Comparison of ENCODE assay signal across 2 cellular contexts in the genomic region with DNA sequence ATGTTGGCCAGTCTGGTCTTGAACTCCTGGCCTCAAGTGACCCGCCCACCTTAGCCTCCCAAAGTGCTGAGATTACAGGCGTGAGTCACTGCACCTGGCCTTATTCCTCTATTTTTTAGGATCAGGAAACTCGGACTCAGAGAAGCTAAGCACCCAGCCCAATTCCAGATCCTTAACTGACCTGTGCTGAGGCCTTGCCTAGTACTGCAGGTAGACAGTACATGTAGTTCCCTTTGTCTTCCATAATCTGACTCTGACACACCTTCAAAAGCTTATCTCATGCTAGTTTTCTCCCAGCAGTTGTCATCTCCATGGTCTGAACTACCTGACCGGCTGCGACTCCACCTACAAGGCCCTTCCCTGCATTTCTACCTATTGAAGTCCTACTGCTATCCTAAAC.
TF ChIP-seq lines count a peak whose summit lies in the region.

No MANE protein-coding gene starts in this region.

TF ChIP-seq in HepG2, 621 proteins besides CTCF, POLR2A, EP300 and RAD21 (continued from another document):
- TF ChIP-seq, protein P1, sequence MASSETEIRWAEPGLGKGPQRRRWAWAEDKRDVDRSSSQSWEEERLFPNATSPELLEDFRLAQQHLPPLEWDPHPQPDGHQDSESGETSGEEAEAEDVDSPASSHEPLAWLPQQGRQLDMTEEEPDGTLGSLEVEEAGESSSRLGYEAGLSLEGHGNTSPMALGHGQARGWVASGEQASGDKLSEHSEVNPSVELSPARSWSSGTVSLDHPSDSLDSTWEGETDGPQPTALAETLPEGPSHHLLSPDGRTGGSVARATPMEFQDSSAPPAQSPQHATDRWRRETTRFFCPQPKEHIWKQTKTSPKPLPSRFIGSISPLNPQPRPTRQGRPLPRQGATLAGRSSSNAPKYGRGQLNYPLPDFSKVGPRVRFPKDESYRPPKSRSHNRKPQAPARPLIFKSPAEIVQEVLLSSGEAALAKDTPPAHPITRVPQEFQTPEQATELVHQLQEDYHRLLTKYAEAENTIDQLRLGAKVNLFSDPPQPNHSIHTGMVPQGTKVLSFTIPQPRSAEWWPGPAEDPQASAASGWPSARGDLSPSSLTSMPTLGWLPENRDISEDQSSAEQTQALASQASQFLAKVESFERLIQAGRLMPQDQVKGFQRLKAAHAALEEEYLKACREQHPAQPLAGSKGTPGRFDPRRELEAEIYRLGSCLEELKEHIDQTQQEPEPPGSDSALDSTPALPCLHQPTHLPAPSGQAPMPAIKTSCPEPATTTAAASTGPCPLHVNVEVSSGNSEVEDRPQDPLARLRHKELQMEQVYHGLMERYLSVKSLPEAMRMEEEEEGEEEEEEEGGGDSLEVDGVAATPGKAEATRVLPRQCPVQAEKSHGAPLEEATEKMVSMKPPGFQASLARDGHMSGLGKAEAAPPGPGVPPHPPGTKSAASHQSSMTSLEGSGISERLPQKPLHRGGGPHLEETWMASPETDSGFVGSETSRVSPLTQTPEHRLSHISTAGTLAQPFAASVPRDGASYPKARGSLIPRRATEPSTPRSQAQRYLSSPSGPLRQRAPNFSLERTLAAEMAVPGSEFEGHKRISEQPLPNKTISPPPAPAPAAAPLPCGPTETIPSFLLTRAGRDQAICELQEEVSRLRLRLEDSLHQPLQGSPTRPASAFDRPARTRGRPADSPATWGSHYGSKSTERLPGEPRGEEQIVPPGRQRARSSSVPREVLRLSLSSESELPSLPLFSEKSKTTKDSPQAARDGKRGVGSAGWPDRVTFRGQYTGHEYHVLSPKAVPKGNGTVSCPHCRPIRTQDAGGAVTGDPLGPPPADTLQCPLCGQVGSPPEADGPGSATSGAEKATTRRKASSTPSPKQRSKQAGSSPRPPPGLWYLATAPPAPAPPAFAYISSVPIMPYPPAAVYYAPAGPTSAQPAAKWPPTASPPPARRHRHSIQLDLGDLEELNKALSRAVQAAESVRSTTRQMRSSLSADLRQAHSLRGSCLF (CRISPR knock-in tag; IDR thresholded peaks at IDR 0.05; ENCODE audit: borderline replicate concordance) = no peak
- TF ChIP-seq, protein P2, sequence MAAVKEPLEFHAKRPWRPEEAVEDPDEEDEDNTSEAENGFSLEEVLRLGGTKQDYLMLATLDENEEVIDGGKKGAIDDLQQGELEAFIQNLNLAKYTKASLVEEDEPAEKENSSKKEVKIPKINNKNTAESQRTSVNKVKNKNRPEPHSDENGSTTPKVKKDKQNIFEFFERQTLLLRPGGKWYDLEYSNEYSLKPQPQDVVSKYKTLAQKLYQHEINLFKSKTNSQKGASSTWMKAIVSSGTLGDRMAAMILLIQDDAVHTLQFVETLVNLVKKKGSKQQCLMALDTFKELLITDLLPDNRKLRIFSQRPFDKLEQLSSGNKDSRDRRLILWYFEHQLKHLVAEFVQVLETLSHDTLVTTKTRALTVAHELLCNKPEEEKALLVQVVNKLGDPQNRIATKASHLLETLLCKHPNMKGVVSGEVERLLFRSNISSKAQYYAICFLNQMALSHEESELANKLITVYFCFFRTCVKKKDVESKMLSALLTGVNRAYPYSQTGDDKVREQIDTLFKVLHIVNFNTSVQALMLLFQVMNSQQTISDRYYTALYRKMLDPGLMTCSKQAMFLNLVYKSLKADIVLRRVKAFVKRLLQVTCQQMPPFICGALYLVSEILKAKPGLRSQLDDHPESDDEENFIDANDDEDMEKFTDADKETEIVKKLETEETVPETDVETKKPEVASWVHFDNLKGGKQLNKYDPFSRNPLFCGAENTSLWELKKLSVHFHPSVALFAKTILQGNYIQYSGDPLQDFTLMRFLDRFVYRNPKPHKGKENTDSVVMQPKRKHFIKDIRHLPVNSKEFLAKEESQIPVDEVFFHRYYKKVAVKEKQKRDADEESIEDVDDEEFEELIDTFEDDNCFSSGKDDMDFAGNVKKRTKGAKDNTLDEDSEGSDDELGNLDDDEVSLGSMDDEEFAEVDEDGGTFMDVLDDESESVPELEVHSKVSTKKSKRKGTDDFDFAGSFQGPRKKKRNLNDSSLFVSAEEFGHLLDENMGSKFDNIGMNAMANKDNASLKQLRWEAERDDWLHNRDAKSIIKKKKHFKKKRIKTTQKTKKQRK (IDR thresholded peaks at IDR 0.05; ENCODE audit: low read length) = no peak
- TF ChIP-seq ZNF543 (CRISPR knock-in tag; IDR thresholded peaks at IDR 0.05) (no peak), ZNF160 (CRISPR knock-in tag; IDR thresholded peaks at IDR 0.05) (no peak), ZNF17 (CRISPR knock-in tag; IDR thresholded peaks at IDR 0.05) (no peak), TOE1 (CRISPR knock-in tag; IDR thresholded peaks at IDR 0.05) (no peak), MAFG (CRISPR knock-in tag; IDR thresholded peaks at IDR 0.05) (no peak)

TF ChIP-seq in SK-N-SH, 30 proteins besides CTCF, POLR2A, EP300 and RAD21 (continued from another document):
- TF ChIP-seq NRF1 (IDR thresholded peaks at IDR 0.05; ENCODE audit: low read depth, low read length) (no peak), USF2 (IDR thresholded peaks at IDR 0.05; ENCODE audit: borderline replicate concordance, low read depth, low read length) (no peak), MXI1 (IDR thresholded peaks at IDR 0.05; ENCODE audit: low read depth, low read length) (no peak), FOXJ3 (CRISPR knock-in tag; IDR thresholded peaks at IDR 0.05) (no peak), EZH2phosphoT487 (IDR thresholded peaks at IDR 0.05; ENCODE audit: borderline replicate concordance, low read depth) (no peak), ELF1 (IDR thresholded peaks at IDR 0.05) (no peak), RFX5 (IDR thresholded peaks at IDR 0.05; ENCODE audit: low read length) (no peak), GATA2 (CRISPR knock-in tag; IDR thresholded peaks at IDR 0.05) (no peak), RCOR1 (IDR thresholded peaks at IDR 0.05; ENCODE audit: low read length) (no peak), TAF1 (IDR thresholded peaks at IDR 0.05; ENCODE audit: borderline replicate concordance, low read depth, low read length) (no peak), JUND (IDR thresholded peaks at IDR 0.05) (no peak), MAX (IDR thresholded peaks at IDR 0.05; ENCODE audit: low read depth) (no peak), SMC3 (IDR thresholded peaks at IDR 0.05; ENCODE audit: low read depth, low read length) (no peak), TEAD4 (IDR thresholded peaks at IDR 0.05; ENCODE audit: borderline replicate concordance, insufficient read depth) (no peak)
- TF ChIP-seq, protein P3, sequence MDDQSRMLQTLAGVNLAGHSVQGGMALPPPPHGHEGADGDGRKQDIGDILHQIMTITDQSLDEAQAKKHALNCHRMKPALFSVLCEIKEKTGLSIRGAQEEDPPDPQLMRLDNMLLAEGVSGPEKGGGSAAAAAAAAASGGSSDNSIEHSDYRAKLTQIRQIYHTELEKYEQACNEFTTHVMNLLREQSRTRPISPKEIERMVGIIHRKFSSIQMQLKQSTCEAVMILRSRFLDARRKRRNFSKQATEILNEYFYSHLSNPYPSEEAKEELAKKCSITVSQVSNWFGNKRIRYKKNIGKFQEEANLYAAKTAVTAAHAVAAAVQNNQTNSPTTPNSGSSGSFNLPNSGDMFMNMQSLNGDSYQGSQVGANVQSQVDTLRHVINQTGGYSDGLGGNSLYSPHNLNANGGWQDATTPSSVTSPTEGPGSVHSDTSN (IDR thresholded peaks at IDR 0.05) = no peak
